In genomic region chr7:32273297-32273696, GRCh38 we compare ENCODE assay signal across 18 cellular contexts.
"Had no signal": no experiment of that assay in that cellular context is flagged by ENCODE, and none has a peak within 500 bp of the region (broad histone marks: within the 10 kb centered on the region; RNA-seq: fewer than 3 reads in every experiment).

No MANE protein-coding gene starts in this region.

- H3K4me3 ChIP-seq: adrenal gland, colonic mucosa, heart right ventricle, skin epidermis, tibial nerve, vagina had no signal

- H3K36me3 ChIP-seq: adrenal gland, colonic mucosa, heart right ventricle, tibial nerve, vagina had no signal

- H3K9me3 ChIP-seq: adrenal gland, colonic mucosa, vagina had no signal

- H3K4me1 ChIP-seq: adrenal gland, colonic mucosa, heart right ventricle, tibial nerve, vagina had no signal

- H3K27ac ChIP-seq: adrenal gland, colonic mucosa, heart right ventricle, skin epidermis, tibial nerve, vagina had no signal

- H3K27me3 ChIP-seq: adrenal gland, colonic mucosa, tibial nerve, vagina had no signal

- ATAC-seq: activated CD4-positive, CD25-positive, alpha-beta regulatory T cell treated with anti-CD3 and anti-CD28 coated beads, Interleukin-2, amount 50 U/mL, for 24 hours; heart right ventricle; left lobe of liver; naive thymus-derived CD8-positive, alpha-beta T cell had no signal

- DNase-seq: activated CD4-positive, alpha-beta T cell treated with anti-CD3 and anti-CD28 coated beads, Interleukin-2, amount 50 U/mL, for 4 hours; activated naive CD4-positive, alpha-beta T cell treated with anti-CD3 and anti-CD28 coated beads, Interleukin-2, amount 50 U/mL, for 16 hours; activated T-cell treated with anti-CD3 and anti-CD28 coated beads, Interleukin-2, amount 50 U/mL, for 1 hour; adrenal gland; caudate nucleus; colonic mucosa; effector CD8-positive, alpha-beta T cell; heart right ventricle; islet precursor cell; mammary epithelial cell; naive thymus-derived CD8-positive, alpha-beta T cell; posterior cingulate gyrus; stimulated activated CD4-positive, alpha-beta T cell treated with anti-CD3 and anti-CD28 coated beads, Interleukin-4, amount 100 ng/mL, for 4 hours had no signal
